In the genomic region with DNA sequence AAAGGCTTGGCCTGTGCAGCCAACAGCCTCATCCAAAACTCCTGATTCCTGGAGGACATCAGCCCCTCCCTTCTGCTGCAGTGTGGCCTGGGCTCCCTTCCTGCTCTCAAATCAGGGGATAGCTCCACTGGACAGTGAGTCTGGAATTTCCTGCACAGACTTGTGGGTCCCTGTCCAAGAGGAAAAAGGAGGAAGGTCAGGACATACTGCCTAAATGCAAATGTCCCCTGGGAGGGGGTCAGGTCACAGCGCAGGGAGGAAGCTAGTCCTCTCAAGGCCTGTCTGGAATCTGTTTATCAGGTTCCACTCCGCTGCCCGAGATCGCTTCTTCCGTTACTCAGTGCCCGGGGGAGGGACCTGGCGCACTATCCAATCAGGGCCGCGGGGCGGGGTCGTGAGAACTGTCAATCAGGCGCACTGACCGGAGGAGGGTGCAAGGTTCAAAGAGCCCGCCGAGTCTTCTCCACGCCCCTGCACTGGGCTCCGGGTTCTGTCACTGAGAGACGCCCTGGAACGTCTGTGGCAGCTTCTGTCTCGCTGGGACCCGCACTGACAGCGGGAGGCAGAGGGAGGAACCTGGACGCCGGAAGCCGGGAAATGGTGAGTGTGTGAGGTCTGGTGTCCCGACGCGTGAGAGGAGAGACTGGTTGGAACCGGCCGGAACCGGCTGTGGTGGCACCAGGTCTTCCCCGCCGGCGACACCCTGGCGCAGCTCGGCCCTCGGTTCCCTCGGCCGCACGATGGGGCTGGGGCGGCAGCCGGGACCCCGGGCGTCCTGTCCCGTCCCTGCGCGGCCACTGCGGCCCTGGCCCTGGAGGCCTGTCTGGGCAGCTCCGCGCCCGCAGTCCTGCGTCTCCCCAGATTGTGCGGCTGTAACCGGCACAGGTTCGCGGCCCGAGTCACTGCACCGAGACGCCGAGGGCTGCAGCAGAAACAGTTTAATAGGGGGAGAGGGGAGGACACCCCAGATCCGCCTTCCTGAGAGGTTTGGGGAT, we compare ENCODE assay signal across 8 cellular contexts. TPM values are rescaled to one million over a fixed set of nuclear protein-coding genes. Genes with fewer than 3 reads are reported as not detected.
DNase-seq lines count a peak whose midpoint lies in the region; ATAC-seq and TF ChIP-seq lines count a peak whose summit lies in the region.

A gene (plus strand): TSS at position 404 of the 995 bp plus-strand sequence. CDS start 194 bp downstream, at position 598.

- no peaks in the 10 kb centered on the region for H4K20me1 ChIP-seq in DOHH2 (ENCODE audit: control insufficient read depth, insufficient read depth, low read depth, low read length)
- H4K20me1 ChIP-seq in GM23338 (replicated peaks; ENCODE audit: insufficient read depth), result no peaks in the 10 kb centered on the region
- H4K20me1 ChIP-seq in neural cell (ENCODE audit: insufficient read depth), result no peaks in the 10 kb centered on the region

- H3K27me3 ChIP-seq in DOHH2 (ENCODE audit: control insufficient read depth, low read length), result no peaks in the 10 kb centered on the region
- H3K27me3 ChIP-seq in GM23338 (ENCODE audit: insufficient read depth), result peaks cover 37% of the 10 kb centered on the region
- H3K27me3 ChIP-seq in neural cell (ENCODE audit: insufficient read depth, low read depth, low read length), result peaks cover 3% of the 10 kb centered on the region

- H3K36me3 Mint-ChIP-seq in GM23338 (ENCODE audit: low read depth), result peaks cover 11% of the 10 kb centered on the region; the same call in 2 of the 3 replicates
- H3K36me3 Mint-ChIP-seq in stimulated activated naive CD8-positive, alpha-beta T cell treated with anti-CD3 and anti-CD28 coated beads, Interleukin-15, Interleukin-2, amounts not matched to agents 100 ng/mL and 50 ng/mL, for 24 hours (ENCODE audit: low read depth), result peaks cover 25% of the 10 kb centered on the region

- peak; percentile 89 for ATAC-seq in GM23338

- H3K9me2 ChIP-seq in DOHH2 (replicated peaks; ENCODE audit: control insufficient read depth, low read length), result no peaks in the 10 kb centered on the region
- H3K9me2 ChIP-seq in GM23338 (ENCODE audit: insufficient read depth), result peaks cover 2% of the 10 kb centered on the region; the same call in 1 of the 2 replicates
- H3K9me2 ChIP-seq in neural cell (ENCODE audit: insufficient read depth, low read length), result no peaks in the 10 kb centered on the region

- H3K27ac Mint-ChIP-seq in GM23338, result no peak within 1 kb of the TSS
- peak within 1 kb of the TSS; percentile 93 for H3K27ac Mint-ChIP-seq in stimulated activated naive CD8-positive, alpha-beta T cell treated with anti-CD3 and anti-CD28 coated beads, Interleukin-15, Interleukin-2, amounts not matched to agents 100 ng/mL and 50 ng/mL, for 24 hours

- no peaks in the 10 kb centered on the region for H3K4me1 Mint-ChIP-seq in GM23338
- H3K4me1 Mint-ChIP-seq in stimulated activated naive CD8-positive, alpha-beta T cell treated with anti-CD3 and anti-CD28 coated beads, Interleukin-15, Interleukin-2, amounts not matched to agents 100 ng/mL and 50 ng/mL, for 24 hours (ENCODE audit: low read depth), result peaks cover 20% of the 10 kb centered on the region

- peak within 1 kb of the TSS; percentile 77 for H3K9ac ChIP-seq in neural cell (ENCODE audit: low read length)

- peaks cover 90% of the 10 kb centered on the region for H3K9me3 Mint-ChIP-seq in GM23338
- peaks cover 28% of the 10 kb centered on the region for H3K9me3 Mint-ChIP-seq in stimulated activated naive CD8-positive, alpha-beta T cell treated with anti-CD3 and anti-CD28 coated beads, Interleukin-15, Interleukin-2, amounts not matched to agents 100 ng/mL and 50 ng/mL, for 24 hours

- H3K4me1 ChIP-seq in DOHH2 (ENCODE audit: control insufficient read depth, low read length), result peaks cover 15% of the 10 kb centered on the region
- 0 out of 2 replicates have a peak, but pooled peaks cover 3% of the 10 kb centered on the region for H3K4me1 ChIP-seq in GM23338 (ENCODE audit: insufficient read depth)

- TF ChIP-seq EP300 in neural cell (conservative IDR thresholded peaks at IDR 0.05; ENCODE audit: poor library complexity, severe bottlenecking), result no peak

- H3K36me3 ChIP-seq in DOHH2 (ENCODE audit: control insufficient read depth, low read length) (peaks cover 24% of the 10 kb centered on the region), GM23338 (ENCODE audit: insufficient read depth) (no peaks in the 10 kb centered on the region), neural cell (ENCODE audit: insufficient read depth, low read length) (no peaks in the 10 kb centered on the region)

- H3K9me3 ChIP-seq in DOHH2 (ENCODE audit: control insufficient read depth, insufficient read depth, low read length) (peaks cover 21% of the 10 kb centered on the region), neural cell (ENCODE audit: low read length) (no peaks in the 10 kb centered on the region)

- peak within 1 kb of the TSS; percentile 94 for H2AFZ ChIP-seq in GM23338
- peak within 1 kb of the TSS; percentile 77 for H2AFZ ChIP-seq in neural cell (ENCODE audit: low read depth, low read length)

- DNase-seq in GM23338 (ENCODE audit: low spot score), result peak; percentile 99
- DNase-seq in LNCaP clone FGC (ENCODE audit: low read depth), result peak; percentile 90
- DNase-seq in activated gamma-delta T cell (lab: John Stamatoyannopoulos, UW), result peak; percentile 76
- peak; percentile 93 for DNase-seq in fibroblast of villous mesenchyme (ENCODE audit: low read depth)

- TF ChIP-seq CTCF in DOHH2 (IDR thresholded peaks at IDR 0.05; ENCODE audit: low read depth, low read length, poor library complexity, severe bottlenecking), result no peak
- TF ChIP-seq CTCF in GM23338 (conservative IDR thresholded peaks at IDR 0.05; ENCODE audit: low read depth in 2 of 2), result no peak
- TF ChIP-seq CTCF in LNCaP clone FGC (IDR thresholded peaks at IDR 0.05; ENCODE audit: control insufficient read depth, extremely low read depth, insufficient read depth), result no peak
- TF ChIP-seq CTCF in fibroblast of villous mesenchyme (IDR thresholded peaks at IDR 0.05; ENCODE audit: insufficient read depth, low read depth, low read length), result no peak
- no peak for TF ChIP-seq CTCF in neural cell (IDR thresholded peaks at IDR 0.05; ENCODE audit: poor library complexity, severe bottlenecking)

- peak within 1 kb of the TSS; percentile 49 for H3K27ac ChIP-seq in DOHH2 (ENCODE audit: low read depth, low read length)
- no peak within 1 kb of the TSS for H3K27ac ChIP-seq in GM23338 (ENCODE audit: low read depth)
- H3K27ac ChIP-seq in neural cell (ENCODE audit: low read length), result peak within 1 kb of the TSS; percentile 71

- TF ChIP-seq POLR2A in Raji (IDR thresholded peaks at IDR 0.05; ENCODE audit: insufficient read depth, low read depth, low read length), result peak; percentile 73

- peak; percentile 29 for TF ChIP-seq RAD21 in neural cell (conservative IDR thresholded peaks at IDR 0.05)

- H3K4me2 ChIP-seq in DOHH2 (ENCODE audit: low read length) (peak within 1 kb of the TSS; percentile 73), GM23338 (peak within 1 kb of the TSS; percentile 74), neural cell (ENCODE audit: low read length) (peak within 1 kb of the TSS; percentile 6)

- H3K4me3 Mint-ChIP-seq in GM23338, result no peak within 1 kb of the TSS
- H3K4me3 Mint-ChIP-seq in stimulated activated naive CD8-positive, alpha-beta T cell treated with anti-CD3 and anti-CD28 coated beads, Interleukin-15, Interleukin-2, amounts not matched to agents 100 ng/mL and 50 ng/mL, for 24 hours, result peak within 1 kb of the TSS; percentile 94

- H3K4me3 ChIP-seq in DOHH2 (ENCODE audit: low read length), result peak within 1 kb of the TSS; percentile 96
- peak within 1 kb of the TSS; percentile 67 for H3K4me3 ChIP-seq in GM23338
- peak within 1 kb of the TSS; percentile 87 for H3K4me3 ChIP-seq in LNCaP clone FGC (ENCODE audit: low read depth, low read length)
- peak within 1 kb of the TSS; percentile 86 for H3K4me3 ChIP-seq in fibroblast of villous mesenchyme (ENCODE audit: low read depth, low read length)
- peak within 1 kb of the TSS; percentile 84 for H3K4me3 ChIP-seq in neural cell (ENCODE audit: low read length)

- H3K27me3 Mint-ChIP-seq in GM23338 (ENCODE audit: insufficient read depth, low read depth, poor library complexity), result peaks cover 2% of the 10 kb centered on the region
- peaks cover 3% of the 10 kb centered on the region for H3K27me3 Mint-ChIP-seq in stimulated activated naive CD8-positive, alpha-beta T cell treated with anti-CD3 and anti-CD28 coated beads, Interleukin-15, Interleukin-2, amounts not matched to agents 100 ng/mL and 50 ng/mL, for 24 hours

- H3F3A ChIP-seq in DOHH2 (ENCODE audit: control insufficient read depth, insufficient read depth) (0 out of 2 replicates have a peak, but pooled peaks cover 4% of the 10 kb centered on the region), GM23338 (replicated peaks; ENCODE audit: low read depth) (no peaks in the 10 kb centered on the region), neural cell (ENCODE audit: insufficient read depth, low read length, poor library complexity, severe bottlenecking) (no peaks in the 10 kb centered on the region)

- H3K79me2 ChIP-seq in DOHH2 (ENCODE audit: control insufficient read depth, low read length) (peaks cover 39% of the 10 kb centered on the region), GM23338 (replicated peaks; ENCODE audit: insufficient read depth) (no peaks in the 10 kb centered on the region), neural cell (replicated peaks; ENCODE audit: insufficient read depth, low read length) (peaks cover 9% of the 10 kb centered on the region)

TF ChIP-seq in neural cell, 6 proteins besides CTCF, POLR2A, EP300 and RAD21 (continues in another document):
- TF ChIP-seq SMC3 (conservative IDR thresholded peaks at IDR 0.05; ENCODE audit: poor library complexity) (no peak), POLR2AphosphoS5 (IDR thresholded peaks at IDR 0.05) (peak; percentile 63), TAF1 (IDR thresholded peaks at IDR 0.05; ENCODE audit: low read depth) (peak; percentile 27)

RNA-seq across cellular contexts. Expression of the gene that starts here (rescaled TPM):
- 0.52 and 1.1 TPM in 2 replicates for total RNA-seq in GM23338 (2014; rRNA removed; shearing (Covaris generic))
- polyA plus RNA-seq in GM23338 (2016; fragmentation: Nextera tagmentation; extraction: Ambion mirVana), result 0.40 and 0.43 TPM in 2 replicates
- 5.6 and 6.8 TPM in 2 replicates for total RNA-seq in fibroblast of villous mesenchyme
- 137 and 138 TPM in 2 replicates for polyA plus RNA-seq in neural cell
- 81.3 and 91.2 TPM in 2 replicates for polyA minus RNA-seq in neural cell

Comparison
In these comparisons a context has a peak if more than half of its experiments do, and no peak if none do; other contexts are left out.
1. RNA of the gene that starts here (polyA plus RNA-seq): 137 to 138 TPM in neural cell; 0.40 to 0.43 TPM in GM23338; every median in the first group is over 10 times any median in the second.
2. H3K4me2 ChIP-seq: peak in every context shown above with its lines; median percentile 74 in GM23338; 73 in DOHH2; 6 in neural cell.
3. Peak in every context shown above with its lines, with median percentiles within 50 percentile points of each other: H3K4me3 ChIP-seq and DNase-seq.